In genomic region chr20:23435675-23436539, GRCh38 we compare ENCODE assay signal across 1 cellular context.
TF ChIP-seq lines count a peak whose summit lies in the region.

No MANE protein-coding gene starts in this region.

TF ChIP-seq in HepG2, 621 proteins besides CTCF, POLR2A, EP300 and RAD21 (continued from another document and continues in another):
- TF ChIP-seq ZFX (CRISPR knock-in tag; IDR thresholded peaks at IDR 0.05; ENCODE audit: low read depth) (0 out of 2 replicates have a peak, but pooled peaks have one; percentile 31), SRY (CRISPR knock-in tag; IDR thresholded peaks at IDR 0.05) (peak; percentile 80; the same call in 1 of the 2 replicates), ZNF770 (CRISPR knock-in tag; IDR thresholded peaks at IDR 0.05) (no peak), GTF3A (CRISPR knock-in tag; conservative IDR thresholded peaks at IDR 0.05) (no peak), ZEB1 (IDR thresholded peaks at IDR 0.05; ENCODE audit: insufficient replicate concordance, low read depth) (no peak), XBP1 (CRISPR knock-in tag; IDR thresholded peaks at IDR 0.05) (no peak), ZNF703 (CRISPR knock-in tag; IDR thresholded peaks at IDR 0.05; ENCODE audit: borderline replicate concordance) (no peak), HMG20A (CRISPR knock-in tag; IDR thresholded peaks at IDR 0.05; ENCODE audit: borderline replicate concordance) (peak; percentile 74; the same call in 1 of the 2 replicates), SALL1 (CRISPR knock-in tag; IDR thresholded peaks at IDR 0.05) (peak; percentile 82), ZMYM3 (CRISPR knock-in tag; IDR thresholded peaks at IDR 0.05) (peak; percentile 84), XRCC5 (optimal IDR thresholded peaks at IDR 0.05; ENCODE audit: low read length) (peak; percentile 76), ZNF276 (CRISPR knock-in tag; IDR thresholded peaks at IDR 0.05; ENCODE audit: low read depth) (0 out of 2 replicates have a peak, but pooled peaks have one; percentile 44), SAP130 (CRISPR knock-in tag; IDR thresholded peaks at IDR 0.05; ENCODE audit: low read depth) (peak; percentile 74), ZNF564 (CRISPR knock-in tag; IDR thresholded peaks at IDR 0.05) (peak; percentile 44; the same call in 1 of the 2 replicates), TBL1XR1 (IDR thresholded peaks at IDR 0.05; ENCODE audit: borderline replicate concordance, low read length, partially characterized antibody) (no peak), ZNF660 (CRISPR knock-in tag; IDR thresholded peaks at IDR 0.05; ENCODE audit: borderline replicate concordance, low read depth) (no peak), RCOR2 (CRISPR knock-in tag; IDR thresholded peaks at IDR 0.05) (peak; percentile 40; the same call in 1 of the 2 replicates), KMT2A (CRISPR knock-in tag; IDR thresholded peaks at IDR 0.05) (no peak), ZNF773 (CRISPR knock-in tag; IDR thresholded peaks at IDR 0.05; ENCODE audit: borderline replicate concordance) (no peak), FOXM1 (CRISPR knock-in tag; IDR thresholded peaks at IDR 0.05) (no peak), KLF6 (CRISPR knock-in tag; IDR thresholded peaks at IDR 0.05) (0 out of 2 replicates have a peak, but pooled peaks have one; percentile 6), ATF3 (CRISPR knock-in tag; IDR thresholded peaks at IDR 0.05) (no peak), HDAC2 (CRISPR knock-in tag; IDR thresholded peaks at IDR 0.05) (peak; percentile 48; the same call in 1 of the 2 replicates), NFE2L2 (IDR thresholded peaks at IDR 0.05; ENCODE audit: low read length) (no peak), RARA (CRISPR knock-in tag; IDR thresholded peaks at IDR 0.05) (peak; percentile 75), ZNF841 (CRISPR knock-in tag; IDR thresholded peaks at IDR 0.05; ENCODE audit: borderline replicate concordance) (no peak), ZFP36L1 (CRISPR knock-in tag; IDR thresholded peaks at IDR 0.05) (0 out of 2 replicates have a peak, but pooled peaks have one; percentile 35), SKI (IDR thresholded peaks at IDR 0.05; ENCODE audit: partially characterized antibody) (peak; percentile 62), ZNF784 (CRISPR knock-in tag; IDR thresholded peaks at IDR 0.05; ENCODE audit: borderline replicate concordance) (no peak; the same call in 1 of the 2 replicates), ZNF775 (CRISPR knock-in tag; IDR thresholded peaks at IDR 0.05; ENCODE audit: borderline replicate concordance) (no peak), SMAD1 (CRISPR knock-in tag; IDR thresholded peaks at IDR 0.05; ENCODE audit: borderline replicate concordance, low read depth) (0 out of 2 replicates have a peak, but pooled peaks have one; percentile 42), TEAD3 (CRISPR knock-in tag; optimal IDR thresholded peaks at IDR 0.05; ENCODE audit: borderline replicate concordance) (peak; percentile 51), LCORL (IDR thresholded peaks at IDR 0.05) (no peak), LCORL (CRISPR knock-in tag; IDR thresholded peaks at IDR 0.05) (0 out of 2 replicates have a peak, but pooled peaks have one; percentile 48), PHF5A (CRISPR knock-in tag; IDR thresholded peaks at IDR 0.05; ENCODE audit: low read depth, unreplicated experiment) (no peak), ZNF101 (CRISPR knock-in tag; IDR thresholded peaks at IDR 0.05; ENCODE audit: borderline replicate concordance, low read depth) (no peak), NFIB (CRISPR knock-in tag; IDR thresholded peaks at IDR 0.05; ENCODE audit: borderline replicate concordance) (no peak), ZNF501 (CRISPR knock-in tag; IDR thresholded peaks at IDR 0.05) (peak; percentile 85; the same call in 1 of the 2 replicates), ARNT2 (CRISPR knock-in tag; IDR thresholded peaks at IDR 0.05; ENCODE audit: low read depth) (0 out of 2 replicates have a peak, but pooled peaks have one; percentile 36), THAP11 (CRISPR knock-in tag; IDR thresholded peaks at IDR 0.05) (peak; percentile 78), RAD51 (IDR thresholded peaks at IDR 0.05; ENCODE audit: borderline replicate concordance) (no peak), ZNF792 (CRISPR knock-in tag; IDR thresholded peaks at IDR 0.05) (0 out of 2 replicates have a peak, but pooled peaks have one; percentile 49), CEBPG (CRISPR knock-in tag; IDR thresholded peaks at IDR 0.05) (peak; percentile 29; the same call in 1 of the 2 replicates), ADNP (CRISPR knock-in tag; IDR thresholded peaks at IDR 0.05) (no peak; the same call in 1 of the 2 replicates), MTA1 (CRISPR knock-in tag; IDR thresholded peaks at IDR 0.05; ENCODE audit: borderline replicate concordance) (peak; percentile 85; the same call in 1 of the 2 replicates), TARDBP (CRISPR knock-in tag; IDR thresholded peaks at IDR 0.05) (peak; percentile 61; the same call in 1 of the 2 replicates), ZNF350 (CRISPR knock-in tag; IDR thresholded peaks at IDR 0.05; ENCODE audit: borderline replicate concordance, low read depth) (peak; percentile 75; the same call in 1 of the 2 replicates), HNF4G (IDR thresholded peaks at IDR 0.05; ENCODE audit: borderline replicate concordance, low read depth, low read length) (no peak), HNF4G (CRISPR knock-in tag; IDR thresholded peaks at IDR 0.05; ENCODE audit: borderline replicate concordance, low read depth) (no peak), SP5 (CRISPR knock-in tag; IDR thresholded peaks at IDR 0.05; ENCODE audit: borderline replicate concordance, low read depth) (0 out of 2 replicates have a peak, but pooled peaks have one; percentile 13), ZBTB42 (CRISPR knock-in tag; IDR thresholded peaks at IDR 0.05) (no peak), GMEB1 (CRISPR knock-in tag; IDR thresholded peaks at IDR 0.05; ENCODE audit: borderline replicate concordance) (no peak; the same call in 1 of the 2 replicates), SP4 (CRISPR knock-in tag; IDR thresholded peaks at IDR 0.05) (no peak), HNRNPL (IDR thresholded peaks at IDR 0.05; ENCODE audit: low read depth, low read length) (peak; percentile 81; the same call in 1 of the 2 replicates), ZNF766 (CRISPR knock-in tag; IDR thresholded peaks at IDR 0.05; ENCODE audit: borderline replicate concordance) (peak; percentile 63; the same call in 1 of the 2 replicates)
- TF ChIP-seq, protein P1, sequence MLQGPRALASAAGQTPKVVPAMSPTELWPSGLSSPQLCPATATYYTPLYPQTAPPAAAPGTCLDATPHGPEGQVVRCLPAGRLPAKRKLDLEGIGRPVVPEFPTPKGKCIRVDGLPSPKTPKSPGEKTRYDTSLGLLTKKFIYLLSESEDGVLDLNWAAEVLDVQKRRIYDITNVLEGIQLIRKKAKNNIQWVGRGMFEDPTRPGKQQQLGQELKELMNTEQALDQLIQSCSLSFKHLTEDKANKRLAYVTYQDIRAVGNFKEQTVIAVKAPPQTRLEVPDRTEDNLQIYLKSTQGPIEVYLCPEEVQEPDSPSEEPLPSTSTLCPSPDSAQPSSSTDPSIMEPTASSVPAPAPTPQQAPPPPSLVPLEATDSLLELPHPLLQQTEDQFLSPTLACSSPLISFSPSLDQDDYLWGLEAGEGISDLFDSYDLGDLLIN (CRISPR knock-in tag; IDR thresholded peaks at IDR 0.05; ENCODE audit: borderline replicate concordance) = 0 out of 2 replicates have a peak, but pooled peaks have one; percentile 72
- TF ChIP-seq, protein P2, sequence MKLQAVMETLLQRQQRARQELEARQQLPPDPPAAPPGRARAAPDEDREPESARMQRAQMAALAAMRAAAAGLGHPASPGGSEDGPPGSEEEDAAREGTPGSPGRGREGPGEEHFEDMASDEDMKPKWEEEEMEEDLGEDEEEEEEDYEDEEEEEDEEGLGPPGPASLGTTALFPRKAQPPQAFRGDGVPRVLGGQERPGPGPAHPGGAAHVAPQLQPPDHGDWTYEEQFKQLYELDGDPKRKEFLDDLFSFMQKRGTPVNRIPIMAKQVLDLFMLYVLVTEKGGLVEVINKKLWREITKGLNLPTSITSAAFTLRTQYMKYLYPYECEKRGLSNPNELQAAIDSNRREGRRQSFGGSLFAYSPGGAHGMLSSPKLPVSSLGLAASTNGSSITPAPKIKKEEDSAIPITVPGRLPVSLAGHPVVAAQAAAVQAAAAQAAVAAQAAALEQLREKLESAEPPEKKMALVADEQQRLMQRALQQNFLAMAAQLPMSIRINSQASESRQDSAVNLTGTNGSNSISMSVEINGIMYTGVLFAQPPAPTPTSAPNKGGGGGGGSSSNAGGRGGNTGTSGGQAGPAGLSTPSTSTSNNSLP (IDR thresholded peaks at IDR 0.05; ENCODE audit: low read depth, low read length) = 0 out of 2 replicates have a peak, but pooled peaks have one; percentile 26
- TF ChIP-seq, protein P3, sequence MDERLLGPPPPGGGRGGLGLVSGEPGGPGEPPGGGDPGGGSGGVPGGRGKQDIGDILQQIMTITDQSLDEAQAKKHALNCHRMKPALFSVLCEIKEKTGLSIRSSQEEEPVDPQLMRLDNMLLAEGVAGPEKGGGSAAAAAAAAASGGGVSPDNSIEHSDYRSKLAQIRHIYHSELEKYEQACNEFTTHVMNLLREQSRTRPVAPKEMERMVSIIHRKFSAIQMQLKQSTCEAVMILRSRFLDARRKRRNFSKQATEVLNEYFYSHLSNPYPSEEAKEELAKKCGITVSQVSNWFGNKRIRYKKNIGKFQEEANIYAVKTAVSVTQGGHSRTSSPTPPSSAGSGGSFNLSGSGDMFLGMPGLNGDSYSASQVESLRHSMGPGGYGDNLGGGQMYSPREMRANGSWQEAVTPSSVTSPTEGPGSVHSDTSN (CRISPR knock-in tag; IDR thresholded peaks at IDR 0.05) = no peak
- TF ChIP-seq, protein P4, sequence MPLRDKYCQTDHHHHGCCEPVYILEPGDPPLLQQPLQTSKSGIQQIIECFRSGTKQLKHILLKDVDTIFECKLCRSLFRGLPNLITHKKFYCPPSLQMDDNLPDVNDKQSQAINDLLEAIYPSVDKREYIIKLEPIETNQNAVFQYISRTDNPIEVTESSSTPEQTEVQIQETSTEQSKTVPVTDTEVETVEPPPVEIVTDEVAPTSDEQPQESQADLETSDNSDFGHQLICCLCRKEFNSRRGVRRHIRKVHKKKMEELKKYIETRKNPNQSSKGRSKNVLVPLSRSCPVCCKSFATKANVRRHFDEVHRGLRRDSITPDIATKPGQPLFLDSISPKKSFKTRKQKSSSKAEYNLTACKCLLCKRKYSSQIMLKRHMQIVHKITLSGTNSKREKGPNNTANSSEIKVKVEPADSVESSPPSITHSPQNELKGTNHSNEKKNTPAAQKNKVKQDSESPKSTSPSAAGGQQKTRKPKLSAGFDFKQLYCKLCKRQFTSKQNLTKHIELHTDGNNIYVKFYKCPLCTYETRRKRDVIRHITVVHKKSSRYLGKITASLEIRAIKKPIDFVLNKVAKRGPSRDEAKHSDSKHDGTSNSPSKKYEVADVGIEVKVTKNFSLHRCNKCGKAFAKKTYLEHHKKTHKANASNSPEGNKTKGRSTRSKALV (CRISPR knock-in tag; IDR thresholded peaks at IDR 0.05) = peak; percentile 76; the same call in 1 of the 2 replicates
